Comparison of ENCODE assay signal across 8 cellular contexts in the genomic region with DNA sequence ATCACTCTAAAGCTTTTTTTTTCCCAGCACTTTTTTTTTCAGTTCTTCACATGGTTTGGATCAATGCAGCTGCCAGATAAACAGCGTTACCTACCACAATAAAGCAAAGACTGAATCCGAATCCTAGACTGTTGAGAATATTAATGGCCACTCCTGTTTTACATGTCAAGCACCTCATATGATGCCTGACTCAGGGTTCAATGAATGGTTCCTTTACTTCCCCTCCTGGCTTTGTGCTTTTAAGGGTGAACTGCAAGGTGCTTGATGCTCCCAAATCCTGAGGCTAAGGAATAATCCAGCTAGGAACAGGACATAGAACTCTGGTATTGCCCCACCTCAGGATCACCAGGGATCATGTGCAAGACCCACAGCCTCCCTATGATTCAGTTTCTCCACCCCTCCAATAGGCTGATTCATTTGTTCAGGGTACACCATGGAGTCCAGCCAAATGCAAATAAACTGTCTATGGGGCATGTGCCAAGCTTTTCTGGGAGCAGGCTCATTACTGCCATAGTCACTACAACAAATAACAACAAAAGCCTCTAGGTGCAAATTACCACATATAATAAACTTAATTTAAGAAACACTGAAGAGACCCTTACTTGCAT.
A peak's percentile ranks its signal among the peaks of the same experiment; 100 is the strongest.
DNase-seq lines count a peak whose midpoint lies in the region; ATAC-seq, FAIRE-seq and TF ChIP-seq lines count a peak whose summit lies in the region.

No MANE protein-coding gene starts in this region.

- no peak overlapping the region for H3K23ac ChIP-seq in mesendoderm (ENCODE audit: low read length)

- H2AK5ac ChIP-seq in mesendoderm (ENCODE audit: low read length), result no peak overlapping the region

- no peak overlapping the region for H3K4me3 Mint-ChIP-seq in naive thymus-derived CD8-positive, alpha-beta T cell

- no peak overlapping the region for H4K8ac ChIP-seq in mesendoderm (ENCODE audit: low read depth, low read length)

- no peak overlapping the region for H2BK15ac ChIP-seq in mesendoderm (replicated peaks; ENCODE audit: low read depth)

- H3K36me3 ChIP-seq in BLaER1, result peaks cover 9% of the 10 kb centered on the region; the same call in 1 of the 2 replicates
- H3K36me3 ChIP-seq in endothelial cell of umbilical vein (ENCODE audit: control insufficient read depth in 2 of 2, extremely low read depth in 1 of 2, insufficient read depth in 2 of 2, low read length in 2 of 2), result no peaks in the 10 kb centered on the region
- H3K36me3 ChIP-seq in mesendoderm (ENCODE audit: control insufficient read depth, insufficient read depth, low read length), result no peaks in the 10 kb centered on the region

- no peaks in the 10 kb centered on the region for H3K9me3 Mint-ChIP-seq in naive thymus-derived CD8-positive, alpha-beta T cell

- dilution Hi-C loops in endothelial cell of umbilical vein (cut with MboI; ENCODE audit: extremely low pct_ligation_motif_present, low sequenced_read_pairs), result no loop called here

- peaks cover 0 to 28% (median 2%) of the 10 kb centered on the region in 4 donors for H3K4me1 Mint-ChIP-seq in naive thymus-derived CD8-positive, alpha-beta T cell

- no peak overlapping the region for H3K9ac ChIP-seq in BLaER1
- H3K9ac ChIP-seq in endothelial cell of umbilical vein (replicated peaks; ENCODE audit: extremely low read depth, insufficient read depth, low read length), result no peak overlapping the region
- no peak overlapping the region for H3K9ac ChIP-seq in mesendoderm (ENCODE audit: low read length)

- H3K9me3 ChIP-seq in BLaER1 (peaks cover 5% of the 10 kb centered on the region; the same call in 1 of the 2 replicates), endothelial cell of umbilical vein (replicated peaks; ENCODE audit: control insufficient read depth, insufficient read depth, low read length) (no peaks in the 10 kb centered on the region)

- no peak overlapping the region for H2AFZ ChIP-seq in endothelial cell of umbilical vein (ENCODE audit: low read depth, low read length)

- H3K27ac Mint-ChIP-seq in naive thymus-derived CD8-positive, alpha-beta T cell, result no peak overlapping the region

- no CpG with 5 or more reads among the region's 2 CpGs for WGBS in mesendoderm (ENCODE audit: extremely low coverage, insufficient coverage, low lambda C conversion rate)

- no peak for TF ChIP-seq CTCF in endothelial cell of umbilical vein (IDR thresholded peaks at IDR 0.05; ENCODE audit: extremely low read depth in 1 of 2, insufficient read depth in 1 of 2, low read depth in 1 of 2, low read length in 2 of 2)

- FAIRE-seq in endothelial cell of umbilical vein (lab: Jason Lieb, UNC), result peak; percentile 82

- no peak overlapping the region for H3K4me3 ChIP-seq in BLaER1
- no peak overlapping the region for H3K4me3 ChIP-seq in endothelial cell of umbilical vein (replicated peaks in 1 of 3; ENCODE audit: insufficient read depth in 1 of 3, low read depth in 1 of 3, low read length in 3 of 3)
- H3K4me3 ChIP-seq in mesendoderm (ENCODE audit: low read length), result no peak overlapping the region

- POLR2A ChIA-PET in endothelial cell of umbilical vein (lab: Charles Lee), result no interaction called here
- POLR2A ChIA-PET in naive thymus-derived CD8-positive, alpha-beta T cell (lab: Charles Lee), result no interaction called here

- no TSS peak for BruUV-seq in endothelial cell of umbilical vein (replicated peaks; lab: Mats Ljungman, UMichigan)

- no peak overlapping the region for H3K18ac ChIP-seq in mesendoderm (ENCODE audit: low read length)

- DNase-seq in NCI-H1105 treated with DMSO at 0.1 percent for 48 hours (lab: John Stamatoyannopoulos, UW) (peak; percentile 20), endothelial cell of umbilical vein (ENCODE audit: low read depth, low spot score) (peak; percentile 83), myocyte (ENCODE audit: low read depth) (peak; percentile 73), mesendoderm (no peak)
- no peak for DNase-seq in naive thymus-derived CD8-positive, alpha-beta T cell

- H3K36me3 Mint-ChIP-seq in naive thymus-derived CD8-positive, alpha-beta T cell, result no peaks in the 10 kb centered on the region

- no peak overlapping the region for H3K4ac ChIP-seq in mesendoderm (ENCODE audit: low read depth, low read length)

- H3K79me2 ChIP-seq in endothelial cell of umbilical vein (ENCODE audit: control insufficient read depth, insufficient read depth, low read length), result peaks cover 53% of the 10 kb centered on the region
- H3K79me2 ChIP-seq in mesendoderm (ENCODE audit: control insufficient read depth, insufficient read depth, low read length), result no peaks in the 10 kb centered on the region

- no peaks in the 10 kb centered on the region for H3K27me3 ChIP-seq in BLaER1
- no peaks in the 10 kb centered on the region for H3K27me3 ChIP-seq in endothelial cell of umbilical vein (ENCODE audit: control insufficient read depth in 2 of 2, insufficient read depth in 2 of 2, low read length in 2 of 2)
- H3K27me3 ChIP-seq in mesendoderm (ENCODE audit: insufficient read depth, low read length, poor library complexity), result no peaks in the 10 kb centered on the region

- peaks cover 0 to 6% (median 1%) of the 10 kb centered on the region in 5 donors for H3K27me3 Mint-ChIP-seq in naive thymus-derived CD8-positive, alpha-beta T cell

- H2BK120ac ChIP-seq in mesendoderm (ENCODE audit: low read depth, low read length), result no peak overlapping the region

- no peaks in the 10 kb centered on the region for H3K79me1 ChIP-seq in mesendoderm (ENCODE audit: low read length)

- H3K27ac ChIP-seq in BLaER1, result no peak overlapping the region
- no peak overlapping the region for H3K27ac ChIP-seq in endothelial cell of umbilical vein (ENCODE audit: insufficient read depth, low read depth, low read length)
- H3K27ac ChIP-seq in mesendoderm (ENCODE audit: low read depth, low read length), result no peak overlapping the region

- no peak for TF ChIP-seq POLR2A in endothelial cell of umbilical vein (IDR thresholded peaks at IDR 0.05; ENCODE audit: low read depth, low read length)

- no peak for ATAC-seq in activated CD4-positive, CD25-positive, alpha-beta regulatory T cell treated with anti-CD3 and anti-CD28 coated beads, Interleukin-2, amount 50 U/mL, for 24 hours
- no peak for ATAC-seq in HG03378 (IDR thresholded peaks at IDR 0.05; ENCODE audit: unreplicated experiment)
- ATAC-seq in naive thymus-derived CD8-positive, alpha-beta T cell, result no peak

- H3K56ac ChIP-seq in mesendoderm (ENCODE audit: low read length), result no peak overlapping the region

- intact Hi-C loops in endothelial cell of umbilical vein (cut with micrococcal nuclease), result no loop called here

- H3K4me2 ChIP-seq in BLaER1, result peak overlapping the region; percentile 64
- H3K4me2 ChIP-seq in endothelial cell of umbilical vein (ENCODE audit: insufficient read depth, low read length), result no peak overlapping the region
- H3K4me2 ChIP-seq in mesendoderm (ENCODE audit: low read length), result no peak overlapping the region

- peaks cover 100% of the 10 kb centered on the region for H4K20me1 ChIP-seq in BLaER1
- H4K20me1 ChIP-seq in endothelial cell of umbilical vein (replicated peaks; ENCODE audit: control insufficient read depth, extremely low read depth, insufficient read depth, low read length), result peaks cover 2% of the 10 kb centered on the region

- H3K4me1 ChIP-seq in BLaER1, result peaks cover 55% of the 10 kb centered on the region
- H3K4me1 ChIP-seq in endothelial cell of umbilical vein (ENCODE audit: control insufficient read depth, extremely low read depth, insufficient read depth, low read length), result peaks cover 8% of the 10 kb centered on the region
- no peaks in the 10 kb centered on the region for H3K4me1 ChIP-seq in mesendoderm (ENCODE audit: control insufficient read depth, low read depth, low read length)

- H3K9me1 ChIP-seq in endothelial cell of umbilical vein (replicated peaks; ENCODE audit: control insufficient read depth, extremely low read depth, insufficient read depth, low read length), result no peaks in the 10 kb centered on the region

- no peak overlapping the region for H4K5ac ChIP-seq in mesendoderm (ENCODE audit: low read length)

- CTCF ChIA-PET in endothelial cell of umbilical vein (lab: Charles Lee), result interaction anchor here (1.7 kb wide), 1 partner anchor 107 kb away, joined by 5 read pairs; no protein-coding TSS in a partner anchor

- no peak overlapping the region for H2BK5ac ChIP-seq in mesendoderm (ENCODE audit: low read length)

TF ChIP-seq in endothelial cell of umbilical vein, 7 proteins besides CTCF, POLR2A, EP300 and RAD21:
- TF ChIP-seq FOS (IDR thresholded peaks at IDR 0.05; ENCODE audit: borderline replicate concordance, insufficient read depth, low read length), result peak; percentile 51
- TF ChIP-seq JUN (IDR thresholded peaks at IDR 0.05; ENCODE audit: borderline replicate concordance, insufficient read depth, insufficient read length, low read depth), result peak; percentile 20
- TF ChIP-seq GATA2 (IDR thresholded peaks at IDR 0.05; ENCODE audit: insufficient read depth, insufficient read length, low read depth, low read length), result no peak
TF ChIP-seq in endothelial cell of umbilical vein: peak in this region for 2.

Comparison
In these comparisons a context has a peak if more than half of its experiments do, and no peak if none do; other contexts are left out.
1. DNase-seq: peak in NCI-H1105 treated with DMSO at 0.1 percent for 48 hours (single experiment), endothelial cell of umbilical vein (single experiment) and myocyte (single experiment); none in mesendoderm (single experiment) and naive thymus-derived CD8-positive, alpha-beta T cell (0 of 10).